1 cellular context compared by ENCODE assay signal in genomic region chr2:84963692-84964405, GRCh38.
A peak's percentile ranks its signal among the peaks of the same experiment; 100 is the strongest.
TF ChIP-seq lines count a peak whose summit lies in the region.

No MANE protein-coding gene starts in this region.

TF ChIP-seq in HepG2, 621 proteins besides CTCF, POLR2A, EP300 and RAD21 (continued from another document):
- TF ChIP-seq, protein P1, sequence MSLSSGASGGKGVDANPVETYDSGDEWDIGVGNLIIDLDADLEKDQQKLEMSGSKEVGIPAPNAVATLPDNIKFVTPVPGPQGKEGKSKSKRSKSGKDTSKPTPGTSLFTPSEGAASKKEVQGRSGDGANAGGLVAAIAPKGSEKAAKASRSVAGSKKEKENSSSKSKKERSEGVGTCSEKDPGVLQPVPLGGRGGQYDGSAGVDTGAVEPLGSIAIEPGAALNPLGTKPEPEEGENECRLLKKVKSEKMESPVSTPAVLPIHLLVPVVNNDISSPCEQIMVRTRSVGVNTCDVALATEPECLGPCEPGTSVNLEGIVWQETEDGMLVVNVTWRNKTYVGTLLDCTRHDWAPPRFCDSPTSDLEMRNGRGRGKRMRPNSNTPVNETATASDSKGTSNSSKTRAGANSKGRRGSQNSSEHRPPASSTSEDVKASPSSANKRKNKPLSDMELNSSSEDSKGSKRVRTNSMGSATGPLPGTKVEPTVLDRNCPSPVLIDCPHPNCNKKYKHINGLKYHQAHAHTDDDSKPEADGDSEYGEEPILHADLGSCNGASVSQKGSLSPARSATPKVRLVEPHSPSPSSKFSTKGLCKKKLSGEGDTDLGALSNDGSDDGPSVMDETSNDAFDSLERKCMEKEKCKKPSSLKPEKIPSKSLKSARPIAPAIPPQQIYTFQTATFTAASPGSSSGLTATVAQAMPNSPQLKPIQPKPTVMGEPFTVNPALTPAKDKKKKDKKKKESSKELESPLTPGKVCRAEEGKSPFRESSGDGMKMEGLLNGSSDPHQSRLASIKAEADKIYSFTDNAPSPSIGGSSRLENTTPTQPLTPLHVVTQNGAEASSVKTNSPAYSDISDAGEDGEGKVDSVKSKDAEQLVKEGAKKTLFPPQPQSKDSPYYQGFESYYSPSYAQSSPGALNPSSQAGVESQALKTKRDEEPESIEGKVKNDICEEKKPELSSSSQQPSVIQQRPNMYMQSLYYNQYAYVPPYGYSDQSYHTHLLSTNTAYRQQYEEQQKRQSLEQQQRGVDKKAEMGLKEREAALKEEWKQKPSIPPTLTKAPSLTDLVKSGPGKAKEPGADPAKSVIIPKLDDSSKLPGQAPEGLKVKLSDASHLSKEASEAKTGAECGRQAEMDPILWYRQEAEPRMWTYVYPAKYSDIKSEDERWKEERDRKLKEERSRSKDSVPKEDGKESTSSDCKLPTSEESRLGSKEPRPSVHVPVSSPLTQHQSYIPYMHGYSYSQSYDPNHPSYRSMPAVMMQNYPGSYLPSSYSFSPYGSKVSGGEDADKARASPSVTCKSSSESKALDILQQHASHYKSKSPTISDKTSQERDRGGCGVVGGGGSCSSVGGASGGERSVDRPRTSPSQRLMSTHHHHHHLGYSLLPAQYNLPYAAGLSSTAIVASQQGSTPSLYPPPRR (CRISPR knock-in tag; IDR thresholded peaks at IDR 0.05; ENCODE audit: borderline replicate concordance) = peak; percentile 89
- TF ChIP-seq KDM5B (CRISPR knock-in tag; IDR thresholded peaks at IDR 0.05; ENCODE audit: borderline replicate concordance) (peak; percentile 29; the same call in 1 of the 2 replicates), ZBTB26 (CRISPR knock-in tag; IDR thresholded peaks at IDR 0.05; ENCODE audit: borderline replicate concordance) (0 out of 2 replicates have a peak, but pooled peaks have one; percentile 27), HOXA7 (CRISPR knock-in tag; IDR thresholded peaks at IDR 0.05) (no peak), ZNF572 (CRISPR knock-in tag; IDR thresholded peaks at IDR 0.05) (no peak), ZNF850 (CRISPR knock-in tag; conservative IDR thresholded peaks at IDR 0.05) (no peak), SSRP1 (CRISPR knock-in tag; IDR thresholded peaks at IDR 0.05) (no peak; the same call in none of the 2 replicates), HCFC1 (IDR thresholded peaks at IDR 0.05; ENCODE audit: low read depth, low read length) (no peak), JUND (CRISPR knock-in tag; IDR thresholded peaks at IDR 0.05) (peak; percentile 92), HMGA1 (CRISPR knock-in tag; conservative IDR thresholded peaks at IDR 0.05) (no peak), SETDB1 (CRISPR knock-in tag; IDR thresholded peaks at IDR 0.05; ENCODE audit: borderline replicate concordance) (no peak), ZMYM3 (CRISPR knock-in tag; IDR thresholded peaks at IDR 0.05) (peak; percentile 72; the same call in 1 of the 2 replicates), RFX5 (IDR thresholded peaks at IDR 0.05; ENCODE audit: low read depth, low read length) (no peak), NFYB (CRISPR knock-in tag; IDR thresholded peaks at IDR 0.05) (0 out of 2 replicates have a peak, but pooled peaks have one; percentile 26), PTBP1 (IDR thresholded peaks at IDR 0.05; ENCODE audit: low read depth, low read length, poor library complexity, severe bottlenecking) (no peak), PRDM4 (CRISPR knock-in tag; IDR thresholded peaks at IDR 0.05; ENCODE audit: borderline replicate concordance) (no peak), FOXM1 (CRISPR knock-in tag; IDR thresholded peaks at IDR 0.05) (no peak), TARDBP (CRISPR knock-in tag; IDR thresholded peaks at IDR 0.05) (peak; percentile 93), ZFX (CRISPR knock-in tag; IDR thresholded peaks at IDR 0.05; ENCODE audit: low read depth) (peak; percentile 55), ZNF282 (IDR thresholded peaks at IDR 0.05; ENCODE audit: partially characterized antibody) (no peak), ZNF879 (CRISPR knock-in tag; IDR thresholded peaks at IDR 0.05) (no peak), ZNF784 (CRISPR knock-in tag; IDR thresholded peaks at IDR 0.05; ENCODE audit: borderline replicate concordance) (no peak), ZBTB8A (CRISPR knock-in tag; IDR thresholded peaks at IDR 0.05; ENCODE audit: borderline replicate concordance, low read depth) (no peak), PAX8 (CRISPR knock-in tag; IDR thresholded peaks at IDR 0.05; ENCODE audit: borderline replicate concordance) (peak; percentile 57; the same call in 1 of the 2 replicates), PHB2 (IDR thresholded peaks at IDR 0.05; ENCODE audit: partially characterized antibody) (no peak), ZNF737 (CRISPR knock-in tag; IDR thresholded peaks at IDR 0.05; ENCODE audit: borderline replicate concordance) (no peak), NR2F2 (IDR thresholded peaks at IDR 0.05; ENCODE audit: borderline replicate concordance, low read depth) (peak; percentile 84), MAFG (CRISPR knock-in tag; IDR thresholded peaks at IDR 0.05) (no peak), TOE1 (CRISPR knock-in tag; IDR thresholded peaks at IDR 0.05) (no peak), MAFK (conservative IDR thresholded peaks at IDR 0.05 in 1 of 2, IDR thresholded peaks at IDR 0.05 in 1 of 2; ENCODE audit: low read length in 2 of 2) (peak in 1 of 2 experiments; percentile 6; a peak in 1 of 4 replicates), IKZF4 (CRISPR knock-in tag; IDR thresholded peaks at IDR 0.05; ENCODE audit: borderline replicate concordance, low read depth, not compliant biosample characterization) (no peak), ZC3H4 (CRISPR knock-in tag; IDR thresholded peaks at IDR 0.05; ENCODE audit: borderline replicate concordance) (no peak), ZNF589 (CRISPR knock-in tag; conservative IDR thresholded peaks at IDR 0.05) (no peak), ZNF296 (CRISPR knock-in tag; conservative IDR thresholded peaks at IDR 0.05) (no peak)
- TF ChIP-seq, protein P2, sequence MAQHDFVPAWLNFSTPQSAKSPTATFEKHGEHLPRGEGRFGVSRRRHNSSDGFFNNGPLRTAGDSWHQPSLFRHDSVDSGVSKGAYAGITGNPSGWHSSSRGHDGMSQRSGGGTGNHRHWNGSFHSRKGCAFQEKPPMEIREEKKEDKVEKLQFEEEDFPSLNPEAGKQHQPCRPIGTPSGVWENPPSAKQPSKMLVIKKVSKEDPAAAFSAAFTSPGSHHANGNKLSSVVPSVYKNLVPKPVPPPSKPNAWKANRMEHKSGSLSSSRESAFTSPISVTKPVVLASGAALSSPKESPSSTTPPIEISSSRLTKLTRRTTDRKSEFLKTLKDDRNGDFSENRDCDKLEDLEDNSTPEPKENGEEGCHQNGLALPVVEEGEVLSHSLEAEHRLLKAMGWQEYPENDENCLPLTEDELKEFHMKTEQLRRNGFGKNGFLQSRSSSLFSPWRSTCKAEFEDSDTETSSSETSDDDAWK (CRISPR knock-in tag; IDR thresholded peaks at IDR 0.05) = no peak
- TF ChIP-seq, protein P3, sequence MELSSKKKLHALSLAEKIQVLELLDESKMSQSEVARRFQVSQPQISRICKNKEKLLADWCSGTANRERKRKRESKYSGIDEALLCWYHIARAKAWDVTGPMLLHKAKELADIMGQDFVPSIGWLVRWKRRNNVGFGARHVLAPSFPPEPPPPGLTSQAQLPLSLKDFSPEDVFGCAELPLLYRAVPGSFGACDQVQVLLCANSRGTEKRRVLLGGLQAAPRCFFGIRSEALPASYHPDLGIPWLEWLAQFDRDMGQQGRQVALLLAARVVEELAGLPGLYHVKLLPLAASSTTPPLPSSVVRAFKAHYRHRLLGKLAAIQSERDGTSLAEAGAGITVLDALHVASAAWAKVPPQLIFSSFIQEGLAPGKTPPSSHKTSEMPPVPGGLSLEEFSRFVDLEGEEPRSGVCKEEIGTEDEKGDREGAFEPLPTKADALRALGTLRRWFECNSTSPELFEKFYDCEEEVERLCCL (CRISPR knock-in tag; IDR thresholded peaks at IDR 0.05; ENCODE audit: borderline replicate concordance) = no peak
- TF ChIP-seq, protein P4, sequence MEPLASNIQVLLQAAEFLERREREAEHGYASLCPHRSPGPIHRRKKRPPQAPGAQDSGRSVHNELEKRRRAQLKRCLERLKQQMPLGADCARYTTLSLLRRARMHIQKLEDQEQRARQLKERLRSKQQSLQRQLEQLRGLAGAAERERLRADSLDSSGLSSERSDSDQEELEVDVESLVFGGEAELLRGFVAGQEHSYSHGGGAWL (CRISPR knock-in tag; IDR thresholded peaks at IDR 0.05) = no peak
- TF ChIP-seq, protein P5, sequence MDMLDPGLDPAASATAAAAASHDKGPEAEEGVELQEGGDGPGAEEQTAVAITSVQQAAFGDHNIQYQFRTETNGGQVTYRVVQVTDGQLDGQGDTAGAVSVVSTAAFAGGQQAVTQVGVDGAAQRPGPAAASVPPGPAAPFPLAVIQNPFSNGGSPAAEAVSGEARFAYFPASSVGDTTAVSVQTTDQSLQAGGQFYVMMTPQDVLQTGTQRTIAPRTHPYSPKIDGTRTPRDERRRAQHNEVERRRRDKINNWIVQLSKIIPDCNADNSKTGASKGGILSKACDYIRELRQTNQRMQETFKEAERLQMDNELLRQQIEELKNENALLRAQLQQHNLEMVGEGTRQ (IDR thresholded peaks at IDR 0.05; ENCODE audit: low read depth, low read length) = peak; percentile 69
- TF ChIP-seq, protein P5 (CRISPR knock-in tag; IDR thresholded peaks at IDR 0.05; ENCODE audit: borderline replicate concordance) = peak; percentile 65; the same call in 1 of the 2 replicates
